Comparison of ENCODE assay signal across 14 cellular contexts in the genomic region with DNA sequence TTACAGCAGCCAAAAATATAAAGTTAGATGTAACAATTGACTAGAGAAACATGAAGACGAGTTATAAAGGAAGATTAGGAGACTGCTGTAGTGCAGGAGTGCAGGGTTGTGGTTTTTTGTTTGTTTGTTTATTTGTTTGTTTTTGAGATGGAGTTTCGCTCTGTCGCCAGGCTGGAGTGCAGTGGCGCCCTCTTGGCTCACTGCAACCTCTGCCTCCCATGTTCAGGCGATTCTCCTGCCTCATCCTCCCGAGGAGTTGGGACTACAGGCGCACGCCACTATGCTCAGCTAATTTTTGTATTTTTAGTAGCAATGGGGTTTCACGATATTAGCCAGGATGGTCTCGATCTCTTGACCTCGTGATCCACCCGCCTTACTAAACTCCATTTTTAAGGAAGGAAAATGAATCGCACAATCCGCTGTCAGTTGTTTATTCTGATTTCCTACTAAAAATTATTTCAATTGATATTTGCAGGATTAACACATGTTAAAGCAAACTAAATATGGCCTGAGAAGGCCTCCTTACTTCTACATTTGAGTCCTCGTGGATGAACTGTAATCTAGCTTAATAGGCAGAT.
"Had no signal": no experiment of that assay in that cellular context is flagged by ENCODE, and none has a peak within 500 bp of the region (broad histone marks: within the 10 kb centered on the region; RNA-seq: fewer than 3 reads in every experiment).

No MANE protein-coding gene starts in this region.

- DNase-seq: activated B cell treated with CpG ODN at 0.5 μM for 24 hours; activated CD4-positive, alpha-beta T cell treated with anti-CD3 and anti-CD28 coated beads for 4 hours; activated CD8-positive, alpha-beta T cell treated with anti-CD3 and anti-CD28 coated beads for 36 hours; activated naive CD4-positive, alpha-beta T cell treated with Interleukin-2 at 50 U/mL for 16 hours; activated naive CD8-positive, alpha-beta T cell treated with anti-CD3 and anti-CD28 coated beads, Interleukin-2, amount 10 ng/mL, durations not matched to agents 7 days and 5 days; activated T-cell treated with anti-CD3 and anti-CD28 coated beads, Interleukin-2, amount 50 U/mL, for 24 hours; gastrocnemius medialis; heart left ventricle; left lung; nephron progenitor cell; retina; stimulated activated CD8-positive, alpha-beta memory T cell treated with anti-CD3 and anti-CD28 coated beads, Interleukin-4, amount 100 ng/mL, for 48 hours; stimulated activated naive CD4-positive, alpha-beta T cell had no signal

- H3K36me3 ChIP-seq: gastrocnemius medialis, left lung had no signal

- H3K27ac ChIP-seq: body of pancreas, gastrocnemius medialis, left lung had no signal

- H3K27me3 ChIP-seq: body of pancreas, gastrocnemius medialis, heart left ventricle, left lung had no signal

- H3K9me3 ChIP-seq: body of pancreas, gastrocnemius medialis, left lung had no signal

- H3K4me3 ChIP-seq: body of pancreas, gastrocnemius medialis, heart left ventricle, left lung had no signal

- H3K4me1 ChIP-seq: gastrocnemius medialis, left lung had no signal

- ATAC-seq: activated CD8-positive, alpha-beta T cell treated with anti-CD3 and anti-CD28 coated beads for 36 hours; body of pancreas; gastrocnemius medialis; left lung had no signal
